16 cellular contexts compared by ENCODE assay signal in the genomic region with DNA sequence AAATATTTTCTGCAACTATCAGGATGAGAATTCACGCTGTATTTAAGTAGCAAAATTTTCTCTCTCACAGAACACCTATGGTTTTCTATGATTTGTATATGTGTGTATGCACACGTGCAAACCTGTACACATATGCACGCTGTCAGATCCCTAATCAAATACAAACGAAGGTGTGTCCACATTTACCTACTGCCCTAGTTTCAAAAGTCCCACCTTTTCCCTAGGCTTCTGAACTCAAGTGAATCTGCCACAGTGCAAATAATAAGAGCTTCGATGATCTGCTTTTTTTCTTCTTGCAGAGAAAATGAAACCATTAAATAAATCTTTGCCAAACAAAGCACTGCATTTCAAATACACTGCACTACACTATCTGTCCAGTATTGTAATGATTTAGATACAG. TPM values are rescaled to one million over a fixed set of nuclear protein-coding genes. Genes with fewer than 3 reads are reported as not detected.
DNase-seq lines count a peak whose midpoint lies in the region; ATAC-seq and TF ChIP-seq lines count a peak whose summit lies in the region.
"Had no signal": no experiment of that assay in that cellular context is flagged by ENCODE, and none has a peak within 500 bp of the region (broad histone marks: within the 10 kb centered on the region; RNA-seq: fewer than 3 reads in every experiment).

No MANE protein-coding gene starts in this region.

- H3K9me3 ChIP-seq in adipocyte (ENCODE audit: control insufficient read depth, low read length) = no peaks in the 10 kb centered on the region
- H3K9me3 ChIP-seq in mucosa of descending colon = no peaks in the 10 kb centered on the region
- H3K9me3 ChIP-seq in A673 (ENCODE audit: low read depth, low read length, poor library complexity, severe bottlenecking) = no peaks in the 10 kb centered on the region
- H3K9me3 ChIP-seq: gastroesophageal sphincter, Peyer's patch had no signal

- POLR2A ChIA-PET in A673 (lab: Charles Lee; ENCODE audit: low non-redundant PET) = no interaction called here

- no peaks in the 10 kb centered on the region for H3K9me3 Mint-ChIP-seq in T-helper 2 cell treated with Interferon-gamma antibody and Interleukin-4, amounts not matched to agents 5 μg/mL and 100 μg/mL, for 36 hours

- TF ChIP-seq CTCF in mucosa of descending colon (IDR thresholded peaks at IDR 0.05) (no peak), A673 (conservative IDR thresholded peaks at IDR 0.05; ENCODE audit: low read depth, low read length) (no peak)

- H3K27me3 Mint-ChIP-seq in T-helper 2 cell treated with Interferon-gamma antibody and Interleukin-4, amounts not matched to agents 5 μg/mL and 100 μg/mL, for 36 hours (ENCODE audit: low read depth) = no peaks in the 10 kb centered on the region

- H3K4me1 Mint-ChIP-seq in T-helper 2 cell treated with Interferon-gamma antibody and Interleukin-4, amounts not matched to agents 5 μg/mL and 100 μg/mL, for 36 hours (ENCODE audit: low read depth) = peaks cover 72% of the 10 kb centered on the region

- H3K27ac ChIP-seq in A673 (ENCODE audit: low read depth, low read length, poor library complexity, severe bottlenecking) = no peak overlapping the region
- H3K27ac ChIP-seq: gastroesophageal sphincter had no signal

- H3K9ac ChIP-seq in adipocyte (ENCODE audit: low read length) = no peak overlapping the region

- no peak for DNase-seq in T-helper 2 cell treated with Interferon-gamma antibody and Interleukin-4, amounts not matched to agents 5 μg/mL and 100 μg/mL, for 36 hours (ENCODE audit: low spot score)
- DNase-seq in T-helper 2 cell (no peak), NCI-H526 (lab: John Stamatoyannopoulos, UW) (peak; percentile 1 to 39), adipocyte (ENCODE audit: low read depth) (no peak), mucosa of descending colon (no peak), NCI-H2196 treated with DMSO at 0.1 percent for 48 hours (lab: John Stamatoyannopoulos, UW; ENCODE audit: unreplicated experiment) (no peak), A673 (ENCODE audit: low spot score) (no peak), DMS 273 treated with DMSO at 0.1 percent for 48 hours (lab: John Stamatoyannopoulos, UW) (no peak)
- DNase-seq: activated CD8-positive, alpha-beta memory T cell treated with anti-CD3 and anti-CD28 coated beads, Interleukin-2, amount 50 U/mL, for 48 hours; aorta; COR-L47; NCI-H2029; NCI-H748 treated with DMSO at 0.1 percent for 48 hours; Peyer's patch; right cardiac atrium had no signal

- H3K27me3 ChIP-seq in adipocyte (replicated peaks; ENCODE audit: control insufficient read depth, insufficient read depth, low read length) = no peaks in the 10 kb centered on the region
- H3K27me3 ChIP-seq in A673 (replicated peaks; ENCODE audit: insufficient read depth, low read depth, low read length, poor library complexity) = no peaks in the 10 kb centered on the region
- H3K27me3 ChIP-seq: gastroesophageal sphincter, Peyer's patch had no signal

- peak overlapping the region; percentile 55 for H3K4me3 ChIP-seq in adipocyte (ENCODE audit: low read length)
- no peak overlapping the region for H3K4me3 ChIP-seq in mucosa of descending colon
- no peak overlapping the region for H3K4me3 ChIP-seq in A673 (ENCODE audit: low read depth, low read length, poor library complexity, severe bottlenecking)
- H3K4me3 ChIP-seq: gastroesophageal sphincter, Peyer's patch had no signal

- H3K4me1 ChIP-seq in adipocyte (ENCODE audit: control insufficient read depth, insufficient read depth, low read length) (peaks cover 32% of the 10 kb centered on the region), mucosa of descending colon (ENCODE audit: low read depth) (peaks cover 2% of the 10 kb centered on the region), A673 (ENCODE audit: insufficient read depth, low read length, poor library complexity, severe bottlenecking) (peaks cover 2% of the 10 kb centered on the region)

- peak overlapping the region; percentile 62 for H3K4me3 Mint-ChIP-seq in T-helper 2 cell treated with Interferon-gamma antibody and Interleukin-4, amounts not matched to agents 5 μg/mL and 100 μg/mL, for 36 hours

- H3K27ac Mint-ChIP-seq in T-helper 2 cell treated with Interferon-gamma antibody and Interleukin-4, amounts not matched to agents 5 μg/mL and 100 μg/mL, for 36 hours = peak overlapping the region; percentile 9

- intact Hi-C loops in mucosa of descending colon (cut with DNase I, micrococcal nuclease) (no loop called here), A673 (cut with micrococcal nuclease; ENCODE audit: unreplicated experiment) (no loop called here)

- CTCF ChIA-PET in A673 (lab: Charles Lee) = no interaction called here

- ATAC-seq in mucosa of descending colon = peak; percentile 67
- ATAC-seq: gastroesophageal sphincter, right cardiac atrium had no signal

- H3K36me3 ChIP-seq in adipocyte (ENCODE audit: control insufficient read depth, insufficient read depth, low read length, severe bottlenecking) (no peaks in the 10 kb centered on the region), mucosa of descending colon (ENCODE audit: low read depth) (no peaks in the 10 kb centered on the region), A673 (ENCODE audit: insufficient read depth, low read length, poor library complexity, severe bottlenecking) (no peaks in the 10 kb centered on the region)
- H3K36me3 ChIP-seq: gastroesophageal sphincter, Peyer's patch had no signal

- no TSS peak for BruUV-seq in A673 (replicated peaks; lab: Mats Ljungman, UMichigan)

- H3K36me3 Mint-ChIP-seq in T-helper 2 cell treated with Interferon-gamma antibody and Interleukin-4, amounts not matched to agents 5 μg/mL and 100 μg/mL, for 36 hours (ENCODE audit: low read depth) = peaks cover 13% of the 10 kb centered on the region

RNA-seq across cellular contexts. Expression of gene HIVEP2, which starts 6.5 kb away (rescaled TPM):
- 10 to 100 TPM in 2 of 3 donors, 1 to 10 TPM in 1; 7.8 to 17.7 (median 11.3) TPM for total RNA-seq in mucosa of descending colon
- total RNA-seq in A673 (2021) = 3.1 and 3.2 TPM in 2 replicates

Comparison
In these comparisons a context has a peak if more than half of its experiments do, and no peak if none do; other contexts are left out.
1. DNase-seq: peak in NCI-H526 (2 of 2); none in T-helper 2 cell treated with Interferon-gamma antibody and Interleukin-4, amounts not matched to agents 5 μg/mL and 100 μg/mL, for 36 hours (single experiment), T-helper 2 cell (0 of 5), adipocyte (single experiment), mucosa of descending colon (0 of 3), NCI-H2196 treated with DMSO at 0.1 percent for 48 hours (single experiment), A673 (single experiment) and DMS 273 treated with DMSO at 0.1 percent for 48 hours (single experiment).